Comparison of ENCODE assay signal across 15 cellular contexts in the genomic region with DNA sequence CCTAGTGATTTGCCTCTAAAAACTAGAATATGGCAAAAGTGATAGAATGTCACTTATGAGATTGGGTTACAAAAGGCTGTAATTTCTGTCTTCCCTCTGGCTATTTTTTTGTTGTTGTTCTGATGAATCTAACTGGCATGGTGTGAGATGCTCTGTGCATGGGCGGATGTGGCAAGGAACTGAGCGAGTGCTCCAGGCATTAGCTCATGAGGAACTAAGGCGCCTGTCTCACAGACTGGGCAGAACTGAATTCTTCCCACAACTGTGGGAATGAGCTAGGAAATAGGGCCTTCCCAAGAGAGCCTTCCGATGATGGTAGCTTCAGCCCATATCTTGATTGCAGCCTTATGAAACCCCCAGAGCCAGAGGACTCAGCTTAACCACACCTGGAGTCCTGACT.
"Had no signal": no experiment of that assay in that cellular context is flagged by ENCODE, and none has a peak within 500 bp of the region (broad histone marks: within the 10 kb centered on the region; RNA-seq: fewer than 3 reads in every experiment).

No MANE protein-coding gene starts in this region.

- DNase-seq: activated CD4-positive, alpha-beta T cell treated with anti-CD3 and anti-CD28 coated beads, Interleukin-2, amount 50 U/mL, for 4 hours; activated CD4-positive, CD25-positive, alpha-beta regulatory T cell treated with anti-CD3 and anti-CD28 coated beads, Interleukin-2, amount 50 U/mL, for 72 hours; activated effector memory CD4-positive, alpha-beta T cell treated with anti-CD3 and anti-CD28 coated beads, Interleukin-2, amount 50 U/mL, for 16 hours; activated T-cell treated with anti-CD3 and anti-CD28 coated beads, Interleukin-2, amount 50 U/mL, for 1 hour; amygdala; cerebellar nuclear complex; head of caudate nucleus; left lung; nephron progenitor cell; right lobe of liver; stimulated activated CD4-positive, alpha-beta T cell treated with anti-CD3 and anti-CD28 coated beads, Interleukin-2, amount 100 ng/mL, for 24 hours; stimulated activated naive B cell treated with anti-CD40 and anti-IgM and Interleukin-4, amounts not matched to agents 10 μg/mL and 1 μg/mL and 100 μg/mL, for 72 hours; substantia nigra; T-helper 2 cell; transverse colon had no signal

- ATAC-seq: left lung; right lobe of liver; stimulated activated naive B cell treated with anti-CD40 and anti-IgM and Interleukin-4, amounts not matched to agents 10 μg/mL and 1 μg/mL and 100 μg/mL, for 72 hours had no signal
